In the genomic region with DNA sequence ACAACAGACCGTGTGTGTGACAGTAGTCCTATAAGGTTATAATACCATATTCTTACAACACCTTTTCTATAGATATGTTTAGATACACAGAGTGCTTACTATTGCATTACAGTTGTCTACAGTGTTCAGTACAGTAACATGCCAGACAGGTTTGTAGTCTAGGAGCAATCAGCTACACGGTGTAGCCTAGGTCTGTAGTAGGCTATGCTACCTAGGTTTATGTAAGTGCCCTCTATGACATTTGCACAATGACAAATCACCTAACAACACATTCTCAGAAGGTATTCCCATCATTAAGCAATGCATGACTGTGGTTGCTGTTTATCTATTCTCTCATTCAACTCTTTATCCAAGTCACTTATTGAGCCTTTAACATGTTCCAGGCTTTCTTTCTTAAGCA, we compare ENCODE assay signal across 37 cellular contexts. TPM values are rescaled to one million over a fixed set of nuclear protein-coding genes. Genes with fewer than 3 reads are reported as not detected.
"Had no signal": no experiment of that assay in that cellular context is flagged by ENCODE, and none has a peak within 500 bp of the region (broad histone marks: within the 10 kb centered on the region; RNA-seq: fewer than 3 reads in every experiment).

No MANE protein-coding gene starts in this region.

- H3K36me3 Mint-ChIP-seq: activated naive CD8-positive, alpha-beta T cell treated with anti-CD3 and anti-CD28 coated beads for 36 hours; stimulated activated memory B cell treated with anti-CD40 and anti-IgM and Interleukin-4, amounts not matched to agents 10 μg/mL and 1 μg/mL and 100 μg/mL, for 72 hours had no signal

- H3K4me2 ChIP-seq: smooth muscle cell had no signal

- H3K4me1 ChIP-seq: prostate gland, upper lobe of right lung had no signal

- H3K27me3 ChIP-seq: adrenal gland, body of pancreas, dorsolateral prefrontal cortex, ovary, thyroid gland, upper lobe of right lung had no signal

- H3K9me3 ChIP-seq: adrenal gland, body of pancreas, lower lobe of right lung, ovary, prostate gland, stomach, thyroid gland, upper lobe of right lung had no signal

- FAIRE-seq: TTC549 had no signal

- H3K9me3 Mint-ChIP-seq: activated naive CD4-positive, alpha-beta T cell treated with anti-CD3 and anti-CD28 coated beads for 36 hours; activated T-helper 1 cell treated with anti-CD3 and anti-CD28 coated beads, Interleukin-12 subunit alpha, Interleukin-12 subunit beta, Interleukin-2, Interleukin-4 antibody, amounts not matched to agents 30 ng/mL and 10 ng/mL and 1 ng/mL, durations not matched to agents 14 hours and 24 hours and 36 hours; stimulated activated memory B cell treated with anti-CD40 and anti-IgM and Interleukin-4, amounts not matched to agents 10 μg/mL and 1 μg/mL and 100 μg/mL, for 72 hours; T-helper 1 cell treated with Interleukin-12 subunit alpha and Interleukin-12 subunit beta and Interleukin-4 antibody, amounts not matched to agents 30 μg/mL and 1 μg/mL, for 36 hours had no signal

- ATAC-seq: activated CD4-positive, CD25-positive, alpha-beta regulatory T cell treated with anti-CD3 and anti-CD28 coated beads, Interleukin-2, amount 50 U/mL, for 24 hours; body of pancreas; left lobe of liver; lower lobe of right lung; natural killer cell; stimulated activated memory B cell treated with anti-CD40 and anti-IgM and Interleukin-4, amounts not matched to agents 10 μg/mL and 1 μg/mL and 100 μg/mL, for 72 hours; upper lobe of right lung had no signal

- H3K4me3 ChIP-seq: adrenal gland, body of pancreas, coronary artery, lower lobe of right lung, ovary, prostate gland, smooth muscle cell, stomach, thyroid gland, upper lobe of right lung had no signal

- H3K4me3 Mint-ChIP-seq: activated naive CD4-positive, alpha-beta T cell treated with anti-CD3 and anti-CD28 coated beads for 36 hours; activated naive CD8-positive, alpha-beta T cell treated with anti-CD3 and anti-CD28 coated beads for 36 hours; activated T-helper 1 cell treated with anti-CD3 and anti-CD28 coated beads, Interleukin-12 subunit alpha, Interleukin-12 subunit beta, Interleukin-2, Interleukin-4 antibody, amounts not matched to agents 30 ng/mL and 10 ng/mL and 1 ng/mL, durations not matched to agents 14 hours and 24 hours and 36 hours; natural killer cell; stimulated activated memory B cell treated with anti-CD40 and anti-IgM and Interleukin-4, amounts not matched to agents 10 μg/mL and 1 μg/mL and 100 μg/mL, for 72 hours; T-helper 1 cell treated with Interleukin-12 subunit alpha and Interleukin-12 subunit beta and Interleukin-4 antibody, amounts not matched to agents 30 μg/mL and 1 μg/mL, for 36 hours had no signal

- H3K27ac Mint-ChIP-seq: activated naive CD4-positive, alpha-beta T cell treated with anti-CD3 and anti-CD28 coated beads for 36 hours; activated naive CD8-positive, alpha-beta T cell treated with anti-CD3 and anti-CD28 coated beads for 36 hours; activated T-helper 1 cell treated with anti-CD3 and anti-CD28 coated beads, Interleukin-12 subunit alpha, Interleukin-12 subunit beta, Interleukin-2, Interleukin-4 antibody, amounts not matched to agents 30 ng/mL and 10 ng/mL and 1 ng/mL, durations not matched to agents 14 hours and 24 hours and 36 hours; natural killer cell; stimulated activated memory B cell treated with anti-CD40 and anti-IgM and Interleukin-4, amounts not matched to agents 10 μg/mL and 1 μg/mL and 100 μg/mL, for 72 hours; T-helper 1 cell treated with Interleukin-12 subunit alpha and Interleukin-12 subunit beta and Interleukin-4 antibody, amounts not matched to agents 30 μg/mL and 1 μg/mL, for 36 hours had no signal

- H3K27ac ChIP-seq: adrenal gland, body of pancreas, coronary artery, lower lobe of right lung, ovary, prostate gland, stomach, thyroid gland, upper lobe of right lung, VCaP had no signal

- DNase-seq: activated CD4-positive, alpha-beta T cell treated with anti-CD3 and anti-CD28 coated beads for 48 hours; activated CD4-positive, alpha-beta T cell treated with anti-CD3 and anti-CD28 coated beads, Interleukin-2, amount 50 U/mL, for 48 hours; activated CD8-positive, alpha-beta memory T cell treated with anti-CD3 and anti-CD28 coated beads, Interleukin-2, amount 50 U/mL, for 4 hours; activated effector memory CD4-positive, alpha-beta T cell treated with anti-CD3 and anti-CD28 coated beads, Interleukin-2, amount 50 U/mL, for 16 hours; activated naive CD4-positive, alpha-beta T cell treated with anti-CD3 and anti-CD28 coated beads for 36 hours; activated naive CD8-positive, alpha-beta T cell treated with anti-CD3 and anti-CD28 coated beads for 36 hours; activated T-cell treated with anti-CD3 and anti-CD28 coated beads, Interleukin-2, amount 50 U/mL, for 1 hour; adrenal gland; aorta; body of pancreas; dorsolateral prefrontal cortex; effector memory CD4-positive, alpha-beta T cell; erythroblast; head of caudate nucleus; hippocampal formation; lower lobe of right lung; mesenchymal stem cell; natural killer cell; ovary; stimulated activated CD4-positive, alpha-beta T cell treated with anti-CD3 and anti-CD28 coated beads, Interleukin-1b, Interleukin-23, amount 100 ng/mL, for 48 hours; stimulated activated CD4-positive, alpha-beta T cell treated with anti-CD3 and anti-CD28 coated beads, Interleukin-4, amount 100 ng/mL, for 4 hours; stimulated activated CD8-positive, alpha-beta memory T cell treated with anti-CD3 and anti-CD28 coated beads, Interleukin-4, amount 100 ng/mL, for 48 hours; stomach; T-helper 9 cell; thyroid gland; upper lobe of right lung had no signal

- H3K36me3 ChIP-seq: adrenal gland, lower lobe of right lung, ovary, prostate gland, stomach, thyroid gland, upper lobe of right lung had no signal

RNA-seq across cellular contexts. Expression of gene WLS, which starts 1.8 kb away (rescaled TPM):
- total RNA-seq: activated CD8-positive, alpha-beta memory T cell treated with anti-CD3 and anti-CD28 coated beads for 36 hours; activated naive CD4-positive, alpha-beta T cell treated with anti-CD3 and anti-CD28 coated beads for 36 hours; activated naive CD8-positive, alpha-beta T cell treated with anti-CD3 and anti-CD28 coated beads for 36 hours had no signal
